In genomic region chr1:2917284-2917683, GRCh38 we compare ENCODE assay signal across 5 cellular contexts.
"Had no signal": no experiment of that assay in that cellular context is flagged by ENCODE, and none has a peak within 500 bp of the region (broad histone marks: within the 10 kb centered on the region; RNA-seq: fewer than 3 reads in every experiment).

No MANE protein-coding gene starts in this region.

- H3K4me3 ChIP-seq: K562 had no signal

- DNase-seq: IMR-90, KBM-7, KG1 had no signal

- H3K27ac ChIP-seq: HL-60 had no signal
